In the genomic region with DNA sequence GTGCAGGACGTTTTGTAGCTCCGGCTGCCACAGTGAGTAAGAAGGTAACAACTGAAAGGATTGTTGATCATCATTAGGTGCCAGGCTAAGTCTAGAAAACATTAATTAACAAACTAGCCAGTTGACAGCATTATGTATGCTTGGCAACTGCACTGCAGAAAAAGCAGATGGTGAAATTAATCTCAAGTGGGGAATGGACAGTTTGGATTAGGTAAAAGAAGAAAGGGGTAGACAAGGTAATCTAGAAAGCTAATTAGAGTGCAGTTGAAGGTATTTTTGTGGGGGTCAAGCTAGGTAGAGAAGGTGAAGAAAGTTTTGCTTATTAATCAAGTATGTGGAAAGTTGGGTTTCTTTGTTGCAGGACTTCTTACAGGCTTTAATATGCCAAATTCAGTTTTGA, we compare ENCODE assay signal across 20 cellular contexts.
"Had no signal": no experiment of that assay in that cellular context is flagged by ENCODE, and none has a peak within 500 bp of the region (broad histone marks: within the 10 kb centered on the region; RNA-seq: fewer than 3 reads in every experiment).

No MANE protein-coding gene starts in this region.

- H3K27ac ChIP-seq: ascending aorta, coronary artery, esophagus muscularis mucosa, gastroesophageal sphincter, heart left ventricle, left ventricle myocardium inferior, prostate gland, tibial artery had no signal

- H3K27me3 Mint-ChIP-seq: activated CD4-positive, alpha-beta T cell treated with anti-CD3 and anti-CD28 coated beads for 36 hours; activated naive CD4-positive, alpha-beta T cell treated with anti-CD3 and anti-CD28 coated beads, Interleukin-2, amount 10 ng/mL, durations not matched to agents 7 days and 5 days; activated T-cell treated with anti-CD3 and anti-CD28 coated beads, Interleukin-2, amount 50 U/mL, for 24 hours; central memory CD8-positive, alpha-beta T cell; naive thymus-derived CD8-positive, alpha-beta T cell had no signal

- H3K4me3 Mint-ChIP-seq: activated CD4-positive, alpha-beta T cell treated with anti-CD3 and anti-CD28 coated beads for 36 hours; activated CD8-positive, alpha-beta T cell treated with anti-CD3 and anti-CD28 coated beads, Interleukin-2, amount 10 ng/mL, durations not matched to agents 7 days and 5 days; activated naive CD4-positive, alpha-beta T cell treated with anti-CD3 and anti-CD28 coated beads, Interleukin-2, amount 10 ng/mL, durations not matched to agents 7 days and 5 days; activated T-cell treated with anti-CD3 and anti-CD28 coated beads, Interleukin-2, amount 50 U/mL, for 24 hours; central memory CD8-positive, alpha-beta T cell; naive thymus-derived CD8-positive, alpha-beta T cell; WTC11 had no signal

- ATAC-seq: activated CD4-positive, alpha-beta T cell treated with anti-CD3 and anti-CD28 coated beads for 36 hours; activated CD8-positive, alpha-beta T cell treated with anti-CD3 and anti-CD28 coated beads, Interleukin-2, amount 10 ng/mL, durations not matched to agents 7 days and 5 days; gastroesophageal sphincter; heart left ventricle; naive thymus-derived CD8-positive, alpha-beta T cell; right cardiac atrium; stimulated activated naive CD8-positive, alpha-beta T cell treated with anti-CD3 and anti-CD28 coated beads, Interleukin-15, Interleukin-2, amounts not matched to agents 100 U/mL and 50 U/mL, for 24 hours; WTC11 had no signal

- H3K9me3 Mint-ChIP-seq: activated naive CD4-positive, alpha-beta T cell treated with anti-CD3 and anti-CD28 coated beads, Interleukin-2, amount 10 ng/mL, durations not matched to agents 7 days and 5 days; activated T-cell treated with anti-CD3 and anti-CD28 coated beads, Interleukin-2, amount 50 U/mL, for 24 hours; central memory CD8-positive, alpha-beta T cell; naive thymus-derived CD8-positive, alpha-beta T cell; WTC11 had no signal

- H3K27ac Mint-ChIP-seq: activated CD4-positive, alpha-beta T cell treated with anti-CD3 and anti-CD28 coated beads for 36 hours; activated CD8-positive, alpha-beta T cell treated with anti-CD3 and anti-CD28 coated beads, Interleukin-2, amount 10 ng/mL, durations not matched to agents 7 days and 5 days; activated naive CD4-positive, alpha-beta T cell treated with anti-CD3 and anti-CD28 coated beads, Interleukin-2, amount 10 ng/mL, durations not matched to agents 7 days and 5 days; activated T-cell treated with anti-CD3 and anti-CD28 coated beads, Interleukin-2, amount 50 U/mL, for 24 hours; WTC11 had no signal

- H3K4me1 Mint-ChIP-seq: activated CD4-positive, alpha-beta T cell treated with anti-CD3 and anti-CD28 coated beads for 36 hours; activated naive CD4-positive, alpha-beta T cell treated with anti-CD3 and anti-CD28 coated beads, Interleukin-2, amount 10 ng/mL, durations not matched to agents 7 days and 5 days; naive thymus-derived CD8-positive, alpha-beta T cell had no signal

- H3K4me3 ChIP-seq: ascending aorta, coronary artery, esophagus muscularis mucosa, gastroesophageal sphincter, heart left ventricle, left ventricle myocardium inferior, prostate gland, tibial artery had no signal

- DNase-seq: activated CD4-positive, alpha-beta T cell treated with anti-CD3 and anti-CD28 coated beads for 36 hours; activated CD8-positive, alpha-beta T cell treated with anti-CD3 and anti-CD28 coated beads, Interleukin-2, amount 10 ng/mL, durations not matched to agents 7 days and 5 days; activated naive CD4-positive, alpha-beta T cell treated with anti-CD3 and anti-CD28 coated beads, Interleukin-2, amount 10 ng/mL, durations not matched to agents 7 days and 5 days; activated T-cell treated with anti-CD3 and anti-CD28 coated beads, Interleukin-2, amount 50 U/mL, for 24 hours; heart left ventricle; kidney; left ventricle myocardium inferior; mesendoderm; naive thymus-derived CD8-positive, alpha-beta T cell; right cardiac atrium; stimulated activated naive CD8-positive, alpha-beta T cell treated with anti-CD3 and anti-CD28 coated beads, Interleukin-15, Interleukin-2, amounts not matched to agents 100 U/mL and 50 U/mL, for 24 hours; substantia nigra; tibial artery had no signal

- H3K9me3 ChIP-seq: ascending aorta, esophagus muscularis mucosa, gastroesophageal sphincter, heart left ventricle, left ventricle myocardium inferior, prostate gland, tibial artery had no signal

- H3K27me3 ChIP-seq: ascending aorta, esophagus muscularis mucosa, gastroesophageal sphincter, heart left ventricle, tibial artery had no signal
